Comparison of ENCODE assay signal across 8 cellular contexts in genomic region chr1:185646202-185646683, GRCh38.
A peak's percentile ranks its signal among the peaks of the same experiment; 100 is the strongest.
DNase-seq lines count a peak whose midpoint lies in the region; ATAC-seq, FAIRE-seq and TF ChIP-seq lines count a peak whose summit lies in the region.

No MANE protein-coding gene starts in this region.

- TF ChIP-seq EP300 in A549 (IDR thresholded peaks at IDR 0.05) = peak; percentile 84 to 88; a peak in 4 of 5 replicates

- BruUV-seq in PC-3 (replicated peaks; lab: Mats Ljungman, UMichigan) = no TSS peak

- H3T11ph ChIP-seq in H9 (ENCODE audit: low read length) = no peak overlapping the region

- H2AFZ ChIP-seq in H9 (ENCODE audit: low read length) (no peak overlapping the region), PC-3 (ENCODE audit: low read length) (no peak overlapping the region)

- no peak overlapping the region for H3K56ac ChIP-seq in H9 (ENCODE audit: insufficient read length, low read depth, low read length)
- no peak overlapping the region for H3K56ac ChIP-seq in mesendoderm (ENCODE audit: low read length)

- H3K27me3 Mint-ChIP-seq in H9 (ENCODE audit: low read depth) = peaks cover 4% of the 10 kb centered on the region
- no peaks in the 10 kb centered on the region for H3K27me3 Mint-ChIP-seq in endodermal cell (ENCODE audit: insufficient read depth)

- no peak for TF ChIP-seq CTCF in A549 (IDR thresholded peaks at IDR 0.05)
- TF ChIP-seq CTCF in H9 (conservative IDR thresholded peaks at IDR 0.05) = no peak
- no peak for TF ChIP-seq CTCF in PC-3 (conservative IDR thresholded peaks at IDR 0.05; ENCODE audit: low read depth, low read length)
- no peak for TF ChIP-seq CTCF in endodermal cell (conservative IDR thresholded peaks at IDR 0.05)

- H2BK120ac ChIP-seq in H9 (ENCODE audit: low read depth, low read length, poor library complexity, severe bottlenecking) (no peak overlapping the region), mesendoderm (ENCODE audit: low read depth, low read length) (no peak overlapping the region)

- peak; percentile 96 to 98 for ATAC-seq in A549
- ATAC-seq in PC-3 = peak; percentile 87
- ATAC-seq in stimulated activated effector memory CD8-positive, alpha-beta T cell treated with anti-CD3 and anti-CD28 coated beads, Interleukin-12 subunit alpha, Interleukin-12 subunit beta, amount 100 ng/mL, for 72 hours = no peak
- ATAC-seq in HG03025 (IDR thresholded peaks at IDR 0.05; ENCODE audit: low FRiP score, unreplicated experiment) = no peak

- H3K4me3 Mint-ChIP-seq in H9 (peak overlapping the region; percentile 37 to 50; a peak in 2 of 5 replicates), endodermal cell (peak overlapping the region; percentile 36)
- no peak overlapping the region for H3K4me3 Mint-ChIP-seq in stimulated activated effector memory CD8-positive, alpha-beta T cell treated with anti-CD3 and anti-CD28 coated beads, Interleukin-12 subunit alpha, Interleukin-12 subunit beta, amount 100 ng/mL, for 72 hours

- peak overlapping the region; percentile 73 for H3K4me2 ChIP-seq in A549
- H3K4me2 ChIP-seq in H9 (ENCODE audit: insufficient read depth, insufficient read length, low read length) = peak overlapping the region; percentile 11
- H3K4me2 ChIP-seq in PC-3 (ENCODE audit: low read length) = peak overlapping the region; percentile 73
- no peak overlapping the region for H3K4me2 ChIP-seq in mesendoderm (ENCODE audit: low read length)

- H4K91ac ChIP-seq in H9 (ENCODE audit: insufficient read length, low read depth, low read length) = no peak overlapping the region

- H4K8ac ChIP-seq in H9 (replicated peaks; ENCODE audit: insufficient read length, low read depth, low read length) (no peak overlapping the region), mesendoderm (ENCODE audit: low read depth, low read length) (no peak overlapping the region)

- H2BK20ac ChIP-seq in H9 (ENCODE audit: low read depth, low read length, poor library complexity, severe bottlenecking) = no peak overlapping the region

- H3K27me3 ChIP-seq in H9 (ENCODE audit: insufficient read depth, low read length) (no peaks in the 10 kb centered on the region), PC-3 (ENCODE audit: low read length) (no peaks in the 10 kb centered on the region), endodermal cell (ENCODE audit: control insufficient read depth, insufficient read depth, low read length, poor library complexity, severe bottlenecking) (no peaks in the 10 kb centered on the region), mesendoderm (ENCODE audit: insufficient read depth, low read length, poor library complexity) (no peaks in the 10 kb centered on the region)

- H3K27ac Mint-ChIP-seq in H9 = peak overlapping the region; percentile 95 to 100 (median 95); a peak in 6 of 7 replicates
- H3K27ac Mint-ChIP-seq in endodermal cell = peak overlapping the region; percentile 90
- no peak overlapping the region for H3K27ac Mint-ChIP-seq in stimulated activated effector memory CD8-positive, alpha-beta T cell treated with anti-CD3 and anti-CD28 coated beads, Interleukin-12 subunit alpha, Interleukin-12 subunit beta, amount 100 ng/mL, for 72 hours

- H3K4me1 ChIP-seq in A549 (peaks cover 36% of the 10 kb centered on the region), H9 (ENCODE audit: insufficient read depth, low read length) (no peaks in the 10 kb centered on the region; the same call in 1 of the 2 replicates), PC-3 (ENCODE audit: insufficient read depth, low read length) (peaks cover 19% of the 10 kb centered on the region), endodermal cell (ENCODE audit: control insufficient read depth, insufficient read depth, low read length) (peaks cover 6% of the 10 kb centered on the region), mesendoderm (ENCODE audit: control insufficient read depth, low read depth, low read length) (no peaks in the 10 kb centered on the region)

- H3K9ac ChIP-seq in H9 (ENCODE audit: extremely low read depth, insufficient read length, low read length) (no peak overlapping the region), PC-3 (ENCODE audit: low read length) (no peak overlapping the region), endodermal cell (ENCODE audit: extremely low read depth, low read length, poor library complexity, severe bottlenecking) (peak overlapping the region; percentile 43), mesendoderm (ENCODE audit: low read length) (no peak overlapping the region)

- no peaks in the 10 kb centered on the region for H4K20me1 ChIP-seq in H9 (ENCODE audit: control insufficient read depth, insufficient read depth, insufficient read length)
- H4K20me1 ChIP-seq in PC-3 (ENCODE audit: low read length) = no peaks in the 10 kb centered on the region

- no peaks in the 10 kb centered on the region for H3K9me2 ChIP-seq in PC-3 (replicated peaks; ENCODE audit: low read length)

- H3F3A ChIP-seq in PC-3 (ENCODE audit: low read length, unreplicated experiment) = no peaks in the 10 kb centered on the region

- WGBS in A549 (ENCODE audit: missing lambda C conversion rate) = 2% methylated on average over 3 of the region's 3 CpGs
- WGBS in H9 (ENCODE audit: extremely low coverage, insufficient read length, low lambda C conversion rate) = no CpG with 5 or more reads among the region's 3 CpGs
- WGBS in endodermal cell (ENCODE audit: insufficient coverage in 1 of 2, insufficient read length in 1 of 2), 2 experiments = 4 to 18% methylated on average over 3 of the region's 3 CpGs
- WGBS in mesendoderm (ENCODE audit: extremely low coverage, insufficient coverage, low lambda C conversion rate) = no CpG with 5 or more reads among the region's 3 CpGs

- H3K9me3 Mint-ChIP-seq in H9 (peaks cover 41 to 58% of the 10 kb centered on the region in 2 experiments), endodermal cell (peaks cover 71% of the 10 kb centered on the region)
- H3K9me3 Mint-ChIP-seq in stimulated activated effector memory CD8-positive, alpha-beta T cell treated with anti-CD3 and anti-CD28 coated beads, Interleukin-12 subunit alpha, Interleukin-12 subunit beta, amount 100 ng/mL, for 72 hours = no peaks in the 10 kb centered on the region

- POLR2A ChIA-PET in A549 (lab: Yijun Ruan, JAX) (interaction anchor here (1.0 to 2.1 kb wide), 3 partner anchors 60 to 329 kb away, joined by 4 to 23 read pairs (median 6); partner anchors contain the start of gene IVNS1ABP), PC-3 (lab: Charles Lee; ENCODE audit: unreplicated experiment) (interaction anchor here (0.6 to 0.7 kb wide), 2 partner anchors 81 to 272 kb away, joined by 3 to 5 read pairs; no protein-coding TSS in a partner anchor)

- DNase-seq in A549 (ENCODE audit: low read depth in 1 of 2, low spot score in 1 of 2) = peak; percentile 68 to 96
- DNase-seq in H9 = peak; percentile 79
- peak; percentile 95 for DNase-seq in PC-3
- peak; percentile 84 for DNase-seq in endodermal cell
- peak; percentile 99 for DNase-seq in mesendoderm
- no peak for DNase-seq in stimulated activated effector memory CD8-positive, alpha-beta T cell treated with anti-CD3 and anti-CD28 coated beads, Interleukin-12 subunit alpha, Interleukin-12 subunit beta, amount 100 ng/mL, for 72 hours (ENCODE audit: low spot score in 2 of 2)
- no peak for DNase-seq in activated CD4-positive, alpha-beta T cell treated with anti-CD3 and anti-CD28 coated beads for 1 hour

- no peak overlapping the region for H3K14ac ChIP-seq in H9 (ENCODE audit: insufficient read depth, low read length)

- no peak for TF ChIP-seq POLR2A in A549 (IDR thresholded peaks at IDR 0.05; ENCODE audit: low read length)

- CTCF ChIA-PET in A549 (lab: Yijun Ruan, JAX) = interaction anchor here (1.4 to 2.8 kb wide), 6 partner anchors 24 to 347 kb away, joined by 3 to 12 read pairs (median 6); partner anchors contain the start of gene IVNS1ABP
- CTCF ChIA-PET in PC-3 (lab: Charles Lee) = interaction anchor here (0.7 to 1.1 kb wide), 2 partner anchors 86 to 493 kb away, joined by 3 to 7 read pairs; no protein-coding TSS in a partner anchor

- intact Hi-C loops in PC-3 (cut with micrococcal nuclease) = no loop called here

- FAIRE-seq in A549 (lab: Jason Lieb, UNC) = peak; percentile 99

- H3K23ac ChIP-seq in H9 (ENCODE audit: insufficient read length, low read depth, low read length) (no peak overlapping the region), mesendoderm (ENCODE audit: low read length) (no peak overlapping the region)

- H3K4me3 ChIP-seq in A549 (peak overlapping the region; percentile 14; the same call in 1 of the 3 replicates), PC-3 (ENCODE audit: low read length) (peak overlapping the region; percentile 45), endodermal cell (ENCODE audit: low read length) (peak overlapping the region; percentile 61), mesendoderm (ENCODE audit: low read length) (no peak overlapping the region)

- H3K4ac ChIP-seq in H9 (ENCODE audit: low read depth, low read length) (no peak overlapping the region), mesendoderm (ENCODE audit: low read depth, low read length) (no peak overlapping the region)

- H3K27ac ChIP-seq in A549 = peak overlapping the region; percentile 70 to 80
- peak overlapping the region; percentile 92 for H3K27ac ChIP-seq in H9 (ENCODE audit: insufficient read length, low read depth, low read length)
- peak overlapping the region; percentile 57 for H3K27ac ChIP-seq in PC-3 (ENCODE audit: low read length)
- H3K27ac ChIP-seq in endodermal cell (ENCODE audit: low read depth, low read length) = peak overlapping the region; percentile 88
- peak overlapping the region; percentile 66 for H3K27ac ChIP-seq in mesendoderm (ENCODE audit: low read depth, low read length)

- H2BK5ac ChIP-seq in H9 (ENCODE audit: insufficient read length, low read length) (no peak overlapping the region), mesendoderm (ENCODE audit: low read length) (no peak overlapping the region)

- H3K4me1 Mint-ChIP-seq in H9 (peaks cover 38% of the 10 kb centered on the region in 2 experiments), endodermal cell (peaks cover 37% of the 10 kb centered on the region)
- peaks cover 13% of the 10 kb centered on the region for H3K4me1 Mint-ChIP-seq in stimulated activated effector memory CD8-positive, alpha-beta T cell treated with anti-CD3 and anti-CD28 coated beads, Interleukin-12 subunit alpha, Interleukin-12 subunit beta, amount 100 ng/mL, for 72 hours

- H2BK15ac ChIP-seq in H9 (ENCODE audit: low read depth, low read length) (no peak overlapping the region), mesendoderm (replicated peaks; ENCODE audit: low read depth) (no peak overlapping the region)

- H3K79me1 ChIP-seq in H9 (ENCODE audit: insufficient read depth, low read depth, low read length, poor library complexity, severe bottlenecking) (no peaks in the 10 kb centered on the region), mesendoderm (ENCODE audit: low read length) (no peaks in the 10 kb centered on the region)

- H2AK5ac ChIP-seq in H9 (ENCODE audit: insufficient read length, low read length) = no peak overlapping the region
- no peak overlapping the region for H2AK5ac ChIP-seq in mesendoderm (ENCODE audit: low read length)

- no peak overlapping the region for H2BK12ac ChIP-seq in H9 (ENCODE audit: insufficient read length, low read depth, low read length)

- H3K79me2 ChIP-seq in H9 (ENCODE audit: insufficient read depth, low read length) (no peaks in the 10 kb centered on the region), PC-3 (ENCODE audit: low read length) (no peaks in the 10 kb centered on the region), mesendoderm (ENCODE audit: control insufficient read depth, insufficient read depth, low read length) (no peaks in the 10 kb centered on the region)

- peaks cover 25% of the 10 kb centered on the region for H3K9me3 ChIP-seq in A549
- peaks cover 19% of the 10 kb centered on the region for H3K9me3 ChIP-seq in H9 (ENCODE audit: control insufficient read depth, low read depth, low read length)
- H3K9me3 ChIP-seq in PC-3 (ENCODE audit: low read length) = peaks cover 5% of the 10 kb centered on the region; the same call in 1 of the 2 replicates
- H3K9me3 ChIP-seq in endodermal cell (ENCODE audit: control insufficient read depth, low read length) = peaks cover 69% of the 10 kb centered on the region

- H4K5ac ChIP-seq in H9 (ENCODE audit: insufficient read length, low read depth, low read length) (no peak overlapping the region), mesendoderm (ENCODE audit: low read length) (no peak overlapping the region)

- TF ChIP-seq RAD21 in A549 (conservative IDR thresholded peaks at IDR 0.05 in 1 of 2, IDR thresholded peaks at IDR 0.05 in 1 of 2) = peak in 1 of 2 experiments; percentile 60; a peak in 4 of 5 replicates

- H3K18ac ChIP-seq in H9 (ENCODE audit: insufficient read length, low read depth, low read length) (no peak overlapping the region), mesendoderm (ENCODE audit: low read length) (no peak overlapping the region)

- H3K36me3 Mint-ChIP-seq in H9 (ENCODE audit: insufficient read depth in 1 of 3, low read depth in 3 of 3) (peaks cover 35 to 58% (median 45%) of the 10 kb centered on the region in 3 experiments), endodermal cell (ENCODE audit: low read depth) (peaks cover 42% of the 10 kb centered on the region)
- no peaks in the 10 kb centered on the region for H3K36me3 Mint-ChIP-seq in stimulated activated effector memory CD8-positive, alpha-beta T cell treated with anti-CD3 and anti-CD28 coated beads, Interleukin-12 subunit alpha, Interleukin-12 subunit beta, amount 100 ng/mL, for 72 hours

- H3K36me3 ChIP-seq in PC-3 (ENCODE audit: low read depth, low read length) (no peaks in the 10 kb centered on the region; the same call in 1 of the 2 replicates), endodermal cell (ENCODE audit: control insufficient read depth, insufficient read depth, low read length) (no peaks in the 10 kb centered on the region), mesendoderm (ENCODE audit: control insufficient read depth, insufficient read depth, low read length) (no peaks in the 10 kb centered on the region)

- no peaks in the 10 kb centered on the region for H3K23me2 ChIP-seq in H9 (ENCODE audit: insufficient read length, low read depth, low read length, poor library complexity, severe bottlenecking)

Comparison
In these comparisons a context has a peak if more than half of its experiments do, and no peak if none do; other contexts are left out.
1. ATAC-seq: peak in A549 (2 of 2) and PC-3 (single experiment); none in stimulated activated effector memory CD8-positive, alpha-beta T cell treated with anti-CD3 and anti-CD28 coated beads, Interleukin-12 subunit alpha, Interleukin-12 subunit beta, amount 100 ng/mL, for 72 hours (single experiment) and HG03025 (single experiment).
2. DNase-seq: peak in A549 (2 of 2), H9 (single experiment), PC-3 (single experiment), endodermal cell (single experiment) and mesendoderm (single experiment); none in stimulated activated effector memory CD8-positive, alpha-beta T cell treated with anti-CD3 and anti-CD28 coated beads, Interleukin-12 subunit alpha, Interleukin-12 subunit beta, amount 100 ng/mL, for 72 hours (0 of 2) and activated CD4-positive, alpha-beta T cell treated with anti-CD3 and anti-CD28 coated beads for 1 hour (single experiment).
3. Peak in every context shown above with its lines, with median percentiles within 50 percentile points of each other: H3K27ac ChIP-seq.